In genomic region chr22:48937032-48937639, GRCh38 we compare ENCODE assay signal across 14 cellular contexts.
A peak's percentile ranks its signal among the peaks of the same experiment; 100 is the strongest.
DNase-seq lines count a peak whose midpoint lies in the region; ATAC-seq and TF ChIP-seq lines count a peak whose summit lies in the region.
"Had no signal": no experiment of that assay in that cellular context is flagged by ENCODE, and none has a peak within 500 bp of the region (broad histone marks: within the 10 kb centered on the region; RNA-seq: fewer than 3 reads in every experiment).

No MANE protein-coding gene starts in this region.

- no peaks in the 10 kb centered on the region for H3K4me1 ChIP-seq in right atrium auricular region
- H3K4me1 ChIP-seq in esophagus muscularis mucosa: no peaks in the 10 kb centered on the region
- H3K4me1 ChIP-seq in heart left ventricle: no peaks in the 10 kb centered on the region

- H3K9me3 ChIP-seq in right atrium auricular region: peaks cover 0 to 25% of the 10 kb centered on the region in 2 donors
- peaks cover 0 to 16% (median 10%) of the 10 kb centered on the region in 4 donors for H3K9me3 ChIP-seq in esophagus muscularis mucosa
- H3K9me3 ChIP-seq in heart left ventricle: peaks cover 0 to 21% (median 0%) of the 10 kb centered on the region in 12 donors

- H3K4me3 ChIP-seq in right atrium auricular region (no peak overlapping the region), esophagus muscularis mucosa (no peak overlapping the region), heart left ventricle (no peak overlapping the region)
- H3K4me3 ChIP-seq: GM23338, PC-9 had no signal

- TF ChIP-seq POLR2A in esophagus muscularis mucosa (IDR thresholded peaks at IDR 0.05; ENCODE audit: low read depth): no peak
- TF ChIP-seq POLR2A in heart left ventricle (IDR thresholded peaks at IDR 0.05): no peak

- no peak for ATAC-seq in Right ventricle myocardium inferior
- no peak for ATAC-seq in heart left ventricle
- ATAC-seq: GM23338 had no signal

- H3K27me3 ChIP-seq in right atrium auricular region: no peaks in the 10 kb centered on the region
- H3K27me3 ChIP-seq in esophagus muscularis mucosa: peaks cover 0 to 44% (median 0%) of the 10 kb centered on the region in 4 donors
- H3K27me3 ChIP-seq in heart left ventricle: peaks cover 0 to 15% (median 0%) of the 10 kb centered on the region in 9 donors

- TF ChIP-seq CTCF in right atrium auricular region (IDR thresholded peaks at IDR 0.05): no peak
- no peak for TF ChIP-seq CTCF in esophagus muscularis mucosa (IDR thresholded peaks at IDR 0.05)
- TF ChIP-seq CTCF in heart left ventricle (IDR thresholded peaks at IDR 0.05): no peak

- H3K27ac ChIP-seq in right atrium auricular region: no peak overlapping the region
- H3K27ac ChIP-seq in esophagus muscularis mucosa (replicated peaks in 1 of 4): no peak overlapping the region
- H3K27ac ChIP-seq in heart left ventricle: no peak overlapping the region
- H3K27ac ChIP-seq: PC-9 had no signal

- no peak for TF ChIP-seq EP300 in esophagus muscularis mucosa (IDR thresholded peaks at IDR 0.05)

- intact Hi-C loops in Right ventricle myocardium inferior (cut with DNase I): no loop called here
- intact Hi-C loops in esophagus muscularis mucosa (cut with DNase I): no loop called here
- intact Hi-C loops in heart left ventricle (cut with DNase I): no loop called here

- DNase-seq in right atrium auricular region (ENCODE audit: low spot score): peak; percentile 34
- no peak for DNase-seq in Right ventricle myocardium inferior (ENCODE audit: missing footprints)
- peak; percentile 75 for DNase-seq in esophagus muscularis mucosa (ENCODE audit: extremely low spot score)
- peak; percentile 11 for DNase-seq in stimulated activated CD8-positive, alpha-beta memory T cell treated with anti-CD3 and anti-CD28 coated beads, Interleukin-4, amount 100 ng/mL, for 48 hours
- DNase-seq in hepatic stellate cell (ENCODE audit: low spot score): no peak
- no peak for DNase-seq in NCI-H128 (lab: John Stamatoyannopoulos, UW; ENCODE audit: unreplicated experiment)
- no peak for DNase-seq in heart left ventricle
- DNase-seq: GF-D8, NCI-H1436 treated with DMSO at 0.1 percent for 48 hours, NCI-H2081 treated with DMSO at 0.1 percent for 48 hours, NCI-H446, NCI-H774, PC-9 had no signal

- 69% methylated on average over 10 of the region's 12 CpGs for WGBS in esophagus muscularis mucosa
- 70 to 86% (median 76%) methylated on average over 12 of the region's 12 CpGs for WGBS in heart left ventricle, 4 donors

- H3K36me3 ChIP-seq in right atrium auricular region (no peaks in the 10 kb centered on the region), esophagus muscularis mucosa (no peaks in the 10 kb centered on the region), heart left ventricle (no peaks in the 10 kb centered on the region)

Comparison
In these comparisons a context has a peak if more than half of its experiments do, and no peak if none do; other contexts are left out.
1. DNase-seq: peak in right atrium auricular region (single experiment), esophagus muscularis mucosa (single experiment) and stimulated activated CD8-positive, alpha-beta memory T cell treated with anti-CD3 and anti-CD28 coated beads, Interleukin-4, amount 100 ng/mL, for 48 hours (single experiment); none in Right ventricle myocardium inferior (single experiment), hepatic stellate cell (single experiment), NCI-H128 (single experiment) and heart left ventricle (0 of 5).